28 cellular contexts compared by ENCODE assay signal in genomic region chr1:213552045-213552444, GRCh38.
"Had no signal": no experiment of that assay in that cellular context is flagged by ENCODE, and none has a peak within 500 bp of the region (broad histone marks: within the 10 kb centered on the region; RNA-seq: fewer than 3 reads in every experiment).

No MANE protein-coding gene starts in this region.

- H3K27ac Mint-ChIP-seq: activated CD8-positive, alpha-beta T cell treated with anti-CD3 and anti-CD28 coated beads for 36 hours; activated naive CD4-positive, alpha-beta T cell treated with anti-CD3 and anti-CD28 coated beads for 36 hours; activated naive CD4-positive, alpha-beta T cell treated with anti-CD3 and anti-CD28 coated beads, Interleukin-2, amount 50 U/mL, for 24 hours; activated naive CD8-positive, alpha-beta T cell treated with anti-CD3 and anti-CD28 coated beads for 36 hours; activated naive CD8-positive, alpha-beta T cell treated with anti-CD3 and anti-CD28 coated beads, Interleukin-2, amount 50 U/mL, for 24 hours; activated T-helper 17 cell treated with anti-CD3 and anti-CD28 coated beads, Interleukin-2, amount 50 U/mL, for 72 hours; dendritic cell treated with granulocyte-macrophage colony-stimulating factor and Interleukin-4, amounts not matched to agents 40 ng/mL and 50 ng/mL, for 4 days; endodermal cell had no signal

- H3K27ac ChIP-seq: adrenal gland, body of pancreas, colonic mucosa, dorsolateral prefrontal cortex had no signal

- H3K4me1 Mint-ChIP-seq: activated naive CD4-positive, alpha-beta T cell treated with anti-CD3 and anti-CD28 coated beads, Interleukin-2, amount 50 U/mL, for 24 hours; activated naive CD8-positive, alpha-beta T cell treated with anti-CD3 and anti-CD28 coated beads for 36 hours; activated naive CD8-positive, alpha-beta T cell treated with anti-CD3 and anti-CD28 coated beads, Interleukin-2, amount 50 U/mL, for 24 hours; activated T-helper 17 cell treated with anti-CD3 and anti-CD28 coated beads, Interleukin-2, amount 50 U/mL, for 72 hours; endodermal cell had no signal

- H3K27me3 Mint-ChIP-seq: activated CD8-positive, alpha-beta T cell treated with anti-CD3 and anti-CD28 coated beads for 36 hours; activated naive CD4-positive, alpha-beta T cell treated with anti-CD3 and anti-CD28 coated beads, Interleukin-2, amount 50 U/mL, for 24 hours; activated naive CD8-positive, alpha-beta T cell treated with anti-CD3 and anti-CD28 coated beads for 36 hours; activated naive CD8-positive, alpha-beta T cell treated with anti-CD3 and anti-CD28 coated beads, Interleukin-2, amount 50 U/mL, for 24 hours; dendritic cell treated with granulocyte-macrophage colony-stimulating factor and Interleukin-4, amounts not matched to agents 40 ng/mL and 50 ng/mL, for 4 days had no signal

- H3K27me3 ChIP-seq: adrenal gland, body of pancreas, colonic mucosa, dorsolateral prefrontal cortex had no signal

- H3K9me3 Mint-ChIP-seq: activated CD8-positive, alpha-beta T cell treated with anti-CD3 and anti-CD28 coated beads for 36 hours; activated naive CD4-positive, alpha-beta T cell treated with anti-CD3 and anti-CD28 coated beads for 36 hours; activated naive CD4-positive, alpha-beta T cell treated with anti-CD3 and anti-CD28 coated beads, Interleukin-2, amount 50 U/mL, for 24 hours; activated naive CD8-positive, alpha-beta T cell treated with anti-CD3 and anti-CD28 coated beads, Interleukin-2, amount 50 U/mL, for 24 hours; activated T-cell treated with anti-CD3 and anti-CD28 coated beads, Interleukin-2, amount 50 U/mL, for 4 hours; dendritic cell treated with granulocyte-macrophage colony-stimulating factor and Interleukin-4, amounts not matched to agents 40 ng/mL and 50 ng/mL, for 4 days; endodermal cell had no signal

- H3K4me1 ChIP-seq: adrenal gland, body of pancreas, colonic mucosa had no signal

- ATAC-seq: activated CD4-positive, CD25-positive, alpha-beta regulatory T cell treated with anti-CD3 and anti-CD28 coated beads, Interleukin-2, amount 50 U/mL, for 24 hours; activated CD8-positive, alpha-beta T cell treated with anti-CD3 and anti-CD28 coated beads for 36 hours; activated naive CD8-positive, alpha-beta T cell treated with anti-CD3 and anti-CD28 coated beads, Interleukin-2, amount 50 U/mL, for 24 hours; activated T-cell treated with anti-CD3 and anti-CD28 coated beads, Interleukin-2, amount 50 U/mL, for 4 hours; activated T-helper 17 cell treated with anti-CD3 and anti-CD28 coated beads, Interleukin-2, amount 50 U/mL, for 72 hours; body of pancreas; esophagus mucosa had no signal

- DNase-seq: activated CD4-positive, alpha-beta T cell treated with anti-CD3 and anti-CD28 coated beads for 48 hours; activated CD4-positive, alpha-beta T cell treated with anti-CD3 and anti-CD28 coated beads, Interleukin-2, amount 50 U/mL, for 1 hour; activated CD4-positive, alpha-beta T cell treated with anti-CD3 and anti-CD28 coated beads, Interleukin-2, amount 50 U/mL, for 48 hours; activated CD8-positive, alpha-beta memory T cell treated with anti-CD3 and anti-CD28 coated beads for 24 hours; activated CD8-positive, alpha-beta T cell treated with anti-CD3 and anti-CD28 coated beads for 36 hours; activated effector memory CD4-positive, alpha-beta T cell treated with Interleukin-2 at 50 U/mL for 16 hours; activated naive CD4-positive, alpha-beta T cell treated with anti-CD3 and anti-CD28 coated beads for 36 hours; activated naive CD8-positive, alpha-beta T cell treated with anti-CD3 and anti-CD28 coated beads for 36 hours; activated naive CD8-positive, alpha-beta T cell treated with anti-CD3 and anti-CD28 coated beads, Interleukin-2, amount 50 U/mL, for 24 hours; activated T-cell treated with anti-CD3 and anti-CD28 coated beads, Interleukin-2, amount 50 U/mL, for 4 hours; adrenal gland; amygdala; aorta; body of pancreas; caudate nucleus; cerebellar nuclear complex; colonic mucosa; dorsolateral prefrontal cortex; effector memory CD4-positive, alpha-beta T cell; endodermal cell; foreskin fibroblast; head of caudate nucleus; T-helper 2 cell had no signal

- H3K4me3 Mint-ChIP-seq: activated CD8-positive, alpha-beta T cell treated with anti-CD3 and anti-CD28 coated beads for 36 hours; activated naive CD4-positive, alpha-beta T cell treated with anti-CD3 and anti-CD28 coated beads for 36 hours; activated naive CD4-positive, alpha-beta T cell treated with anti-CD3 and anti-CD28 coated beads, Interleukin-2, amount 50 U/mL, for 24 hours; activated naive CD8-positive, alpha-beta T cell treated with anti-CD3 and anti-CD28 coated beads for 36 hours; activated naive CD8-positive, alpha-beta T cell treated with anti-CD3 and anti-CD28 coated beads, Interleukin-2, amount 50 U/mL, for 24 hours; activated T-cell treated with anti-CD3 and anti-CD28 coated beads, Interleukin-2, amount 50 U/mL, for 4 hours; activated T-helper 17 cell treated with anti-CD3 and anti-CD28 coated beads, Interleukin-2, amount 50 U/mL, for 72 hours; dendritic cell treated with granulocyte-macrophage colony-stimulating factor and Interleukin-4, amounts not matched to agents 40 ng/mL and 50 ng/mL, for 4 days; endodermal cell had no signal

- H3K4me3 ChIP-seq: adrenal gland, body of pancreas, colonic mucosa, dorsolateral prefrontal cortex had no signal

- H3K36me3 ChIP-seq: adrenal gland, colonic mucosa had no signal

- H3K36me3 Mint-ChIP-seq: activated naive CD4-positive, alpha-beta T cell treated with anti-CD3 and anti-CD28 coated beads, Interleukin-2, amount 50 U/mL, for 24 hours; activated naive CD8-positive, alpha-beta T cell treated with anti-CD3 and anti-CD28 coated beads for 36 hours had no signal

- H3K9me3 ChIP-seq: adrenal gland, body of pancreas, colonic mucosa had no signal
